2 cellular contexts compared by ENCODE assay signal in the genomic region with DNA sequence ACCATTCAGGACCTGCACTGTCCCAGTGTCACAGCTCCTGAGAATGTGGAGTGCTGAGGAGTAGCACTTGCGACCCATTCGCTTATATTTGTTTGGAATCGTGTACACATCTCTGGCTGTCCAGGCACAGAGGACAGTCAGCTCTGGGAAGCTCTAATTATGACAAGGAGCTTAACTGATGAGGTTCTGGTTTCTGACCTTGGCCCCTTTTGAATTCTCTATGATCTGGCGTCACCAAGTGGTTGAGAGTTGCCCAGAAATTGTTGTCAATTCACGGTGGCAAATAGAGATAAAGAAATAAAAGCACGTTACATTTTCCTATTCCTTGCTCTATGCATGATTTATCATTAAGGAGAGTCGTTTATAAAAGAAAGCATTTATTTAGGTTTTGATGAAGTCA.
TF ChIP-seq lines count a peak whose summit lies in the region.

No MANE protein-coding gene starts in this region.

TF ChIP-seq in K562, 482 proteins besides CTCF, POLR2A, EP300 and RAD21:
- TF ChIP-seq ASH1L (IDR thresholded peaks at IDR 0.05; ENCODE audit: borderline replicate concordance, low read depth, partially characterized antibody), result no peak
- no peak for TF ChIP-seq CHD2 (IDR thresholded peaks at IDR 0.05; ENCODE audit: low read depth, low read length)
- TF ChIP-seq, protein P1, sequence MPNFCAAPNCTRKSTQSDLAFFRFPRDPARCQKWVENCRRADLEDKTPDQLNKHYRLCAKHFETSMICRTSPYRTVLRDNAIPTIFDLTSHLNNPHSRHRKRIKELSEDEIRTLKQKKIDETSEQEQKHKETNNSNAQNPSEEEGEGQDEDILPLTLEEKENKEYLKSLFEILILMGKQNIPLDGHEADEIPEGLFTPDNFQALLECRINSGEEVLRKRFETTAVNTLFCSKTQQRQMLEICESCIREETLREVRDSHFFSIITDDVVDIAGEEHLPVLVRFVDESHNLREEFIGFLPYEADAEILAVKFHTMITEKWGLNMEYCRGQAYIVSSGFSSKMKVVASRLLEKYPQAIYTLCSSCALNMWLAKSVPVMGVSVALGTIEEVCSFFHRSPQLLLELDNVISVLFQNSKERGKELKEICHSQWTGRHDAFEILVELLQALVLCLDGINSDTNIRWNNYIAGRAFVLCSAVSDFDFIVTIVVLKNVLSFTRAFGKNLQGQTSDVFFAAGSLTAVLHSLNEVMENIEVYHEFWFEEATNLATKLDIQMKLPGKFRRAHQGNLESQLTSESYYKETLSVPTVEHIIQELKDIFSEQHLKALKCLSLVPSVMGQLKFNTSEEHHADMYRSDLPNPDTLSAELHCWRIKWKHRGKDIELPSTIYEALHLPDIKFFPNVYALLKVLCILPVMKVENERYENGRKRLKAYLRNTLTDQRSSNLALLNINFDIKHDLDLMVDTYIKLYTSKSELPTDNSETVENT (CRISPR knock-in tag; IDR thresholded peaks at IDR 0.05), result no peak
- TF ChIP-seq MYC (IDR thresholded peaks at IDR 0.05; ENCODE audit: low read depth, low read length), result no peak
- no peak for TF ChIP-seq MYC (CRISPR knock-in tag; IDR thresholded peaks at IDR 0.05; ENCODE audit: borderline replicate concordance, low read depth)
- TF ChIP-seq STAT5A (IDR thresholded peaks at IDR 0.05; ENCODE audit: borderline replicate concordance, low read length), result no peak
- no peak for TF ChIP-seq MBD2 (IDR thresholded peaks at IDR 0.05; ENCODE audit: borderline replicate concordance, low read depth)
- no peak for TF ChIP-seq ZNF507 (tag; conservative IDR thresholded peaks at IDR 0.05)
- no peak for TF ChIP-seq ZNF263 (CRISPR knock-in tag; IDR thresholded peaks at IDR 0.05; ENCODE audit: borderline replicate concordance)
- TF ChIP-seq ZC3H11A (IDR thresholded peaks at IDR 0.05; ENCODE audit: low read depth, low read length), result no peak
- no peak for TF ChIP-seq OTX1 (CRISPR knock-in tag; IDR thresholded peaks at IDR 0.05)
- no peak for TF ChIP-seq HSF4 (CRISPR knock-in tag; IDR thresholded peaks at IDR 0.05; ENCODE audit: borderline replicate concordance)
- TF ChIP-seq, protein P2, sequence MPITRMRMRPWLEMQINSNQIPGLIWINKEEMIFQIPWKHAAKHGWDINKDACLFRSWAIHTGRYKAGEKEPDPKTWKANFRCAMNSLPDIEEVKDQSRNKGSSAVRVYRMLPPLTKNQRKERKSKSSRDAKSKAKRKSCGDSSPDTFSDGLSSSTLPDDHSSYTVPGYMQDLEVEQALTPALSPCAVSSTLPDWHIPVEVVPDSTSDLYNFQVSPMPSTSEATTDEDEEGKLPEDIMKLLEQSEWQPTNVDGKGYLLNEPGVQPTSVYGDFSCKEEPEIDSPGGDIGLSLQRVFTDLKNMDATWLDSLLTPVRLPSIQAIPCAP (CRISPR knock-in tag; IDR thresholded peaks at IDR 0.05; ENCODE audit: borderline replicate concordance), result no peak
- TF ChIP-seq NR1H2 (CRISPR knock-in tag; IDR thresholded peaks at IDR 0.05), result no peak

TF ChIP-seq in HepG2, 621 proteins besides CTCF, POLR2A, EP300 and RAD21 (continues in another document):
- TF ChIP-seq ZNF12 (CRISPR knock-in tag; IDR thresholded peaks at IDR 0.05) (no peak), ELF3 (CRISPR knock-in tag; IDR thresholded peaks at IDR 0.05) (0 out of 2 replicates have a peak, but pooled peaks have one; percentile 27), HNF4A (CRISPR knock-in tag; IDR thresholded peaks at IDR 0.05) (peak; percentile 39), STAG1 (CRISPR knock-in tag; IDR thresholded peaks at IDR 0.05) (peak; percentile 94), ZNF343 (CRISPR knock-in tag; IDR thresholded peaks at IDR 0.05) (no peak), DR1 (CRISPR knock-in tag; IDR thresholded peaks at IDR 0.05) (no peak), ZNF44 (CRISPR knock-in tag; IDR thresholded peaks at IDR 0.05) (no peak), ZNF747 (CRISPR knock-in tag; IDR thresholded peaks at IDR 0.05; ENCODE audit: borderline replicate concordance) (0 out of 2 replicates have a peak, but pooled peaks have one; percentile 25), ZNF530 (CRISPR knock-in tag; IDR thresholded peaks at IDR 0.05; ENCODE audit: low read depth) (no peak), ZNF614 (CRISPR knock-in tag; IDR thresholded peaks at IDR 0.05; ENCODE audit: borderline replicate concordance) (0 out of 2 replicates have a peak, but pooled peaks have one; percentile 31), ZFP37 (CRISPR knock-in tag; IDR thresholded peaks at IDR 0.05; ENCODE audit: borderline replicate concordance) (0 out of 2 replicates have a peak, but pooled peaks have one; percentile 57), ZNF274 (CRISPR knock-in tag; IDR thresholded peaks at IDR 0.05) (no peak), SCMH1 (CRISPR knock-in tag; IDR thresholded peaks at IDR 0.05; ENCODE audit: borderline replicate concordance) (no peak), NR2F6 (IDR thresholded peaks at IDR 0.05) (no peak), NR2F6 (CRISPR knock-in tag; IDR thresholded peaks at IDR 0.05) (0 out of 2 replicates have a peak, but pooled peaks have one; percentile 18), HOXA5 (CRISPR knock-in tag; IDR thresholded peaks at IDR 0.05) (0 out of 2 replicates have a peak, but pooled peaks have one; percentile 68), PAF1 (CRISPR knock-in tag; IDR thresholded peaks at IDR 0.05) (no peak), RNF2 (conservative IDR thresholded peaks at IDR 0.05; ENCODE audit: low read depth) (no peak), EED (CRISPR knock-in tag; IDR thresholded peaks at IDR 0.05) (no peak)
- TF ChIP-seq, protein P3, sequence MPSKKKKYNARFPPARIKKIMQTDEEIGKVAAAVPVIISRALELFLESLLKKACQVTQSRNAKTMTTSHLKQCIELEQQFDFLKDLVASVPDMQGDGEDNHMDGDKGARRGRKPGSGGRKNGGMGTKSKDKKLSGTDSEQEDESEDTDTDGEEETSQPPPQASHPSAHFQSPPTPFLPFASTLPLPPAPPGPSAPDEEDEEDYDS (CRISPR knock-in tag; IDR thresholded peaks at IDR 0.05), result no peak
- TF ChIP-seq, protein P4, sequence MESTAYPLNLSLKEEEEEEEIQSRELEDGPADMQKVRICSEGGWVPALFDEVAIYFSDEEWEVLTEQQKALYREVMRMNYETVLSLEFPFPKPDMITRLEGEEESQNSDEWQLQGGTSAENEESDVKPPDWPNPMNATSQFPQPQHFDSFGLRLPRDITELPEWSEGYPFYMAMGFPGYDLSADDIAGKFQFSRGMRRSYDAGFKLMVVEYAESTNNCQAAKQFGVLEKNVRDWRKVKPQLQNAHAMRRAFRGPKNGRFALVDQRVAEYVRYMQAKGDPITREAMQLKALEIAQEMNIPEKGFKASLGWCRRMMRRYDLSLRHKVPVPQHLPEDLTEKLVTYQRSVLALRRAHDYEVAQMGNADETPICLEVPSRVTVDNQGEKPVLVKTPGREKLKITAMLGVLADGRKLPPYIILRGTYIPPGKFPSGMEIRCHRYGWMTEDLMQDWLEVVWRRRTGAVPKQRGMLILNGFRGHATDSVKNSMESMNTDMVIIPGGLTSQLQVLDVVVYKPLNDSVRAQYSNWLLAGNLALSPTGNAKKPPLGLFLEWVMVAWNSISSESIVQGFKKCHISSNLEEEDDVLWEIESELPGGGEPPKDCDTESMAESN (CRISPR knock-in tag; conservative IDR thresholded peaks at IDR 0.05), result no peak
- TF ChIP-seq, protein P5, sequence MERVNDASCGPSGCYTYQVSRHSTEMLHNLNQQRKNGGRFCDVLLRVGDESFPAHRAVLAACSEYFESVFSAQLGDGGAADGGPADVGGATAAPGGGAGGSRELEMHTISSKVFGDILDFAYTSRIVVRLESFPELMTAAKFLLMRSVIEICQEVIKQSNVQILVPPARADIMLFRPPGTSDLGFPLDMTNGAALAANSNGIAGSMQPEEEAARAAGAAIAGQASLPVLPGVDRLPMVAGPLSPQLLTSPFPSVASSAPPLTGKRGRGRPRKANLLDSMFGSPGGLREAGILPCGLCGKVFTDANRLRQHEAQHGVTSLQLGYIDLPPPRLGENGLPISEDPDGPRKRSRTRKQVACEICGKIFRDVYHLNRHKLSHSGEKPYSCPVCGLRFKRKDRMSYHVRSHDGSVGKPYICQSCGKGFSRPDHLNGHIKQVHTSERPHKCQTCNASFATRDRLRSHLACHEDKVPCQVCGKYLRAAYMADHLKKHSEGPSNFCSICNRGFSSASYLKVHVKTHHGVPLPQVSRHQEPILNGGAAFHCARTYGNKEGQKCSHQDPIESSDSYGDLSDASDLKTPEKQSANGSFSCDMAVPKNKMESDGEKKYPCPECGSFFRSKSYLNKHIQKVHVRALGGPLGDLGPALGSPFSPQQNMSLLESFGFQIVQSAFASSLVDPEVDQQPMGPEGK (CRISPR knock-in tag; IDR thresholded peaks at IDR 0.05), result no peak
- TF ChIP-seq, protein P6, sequence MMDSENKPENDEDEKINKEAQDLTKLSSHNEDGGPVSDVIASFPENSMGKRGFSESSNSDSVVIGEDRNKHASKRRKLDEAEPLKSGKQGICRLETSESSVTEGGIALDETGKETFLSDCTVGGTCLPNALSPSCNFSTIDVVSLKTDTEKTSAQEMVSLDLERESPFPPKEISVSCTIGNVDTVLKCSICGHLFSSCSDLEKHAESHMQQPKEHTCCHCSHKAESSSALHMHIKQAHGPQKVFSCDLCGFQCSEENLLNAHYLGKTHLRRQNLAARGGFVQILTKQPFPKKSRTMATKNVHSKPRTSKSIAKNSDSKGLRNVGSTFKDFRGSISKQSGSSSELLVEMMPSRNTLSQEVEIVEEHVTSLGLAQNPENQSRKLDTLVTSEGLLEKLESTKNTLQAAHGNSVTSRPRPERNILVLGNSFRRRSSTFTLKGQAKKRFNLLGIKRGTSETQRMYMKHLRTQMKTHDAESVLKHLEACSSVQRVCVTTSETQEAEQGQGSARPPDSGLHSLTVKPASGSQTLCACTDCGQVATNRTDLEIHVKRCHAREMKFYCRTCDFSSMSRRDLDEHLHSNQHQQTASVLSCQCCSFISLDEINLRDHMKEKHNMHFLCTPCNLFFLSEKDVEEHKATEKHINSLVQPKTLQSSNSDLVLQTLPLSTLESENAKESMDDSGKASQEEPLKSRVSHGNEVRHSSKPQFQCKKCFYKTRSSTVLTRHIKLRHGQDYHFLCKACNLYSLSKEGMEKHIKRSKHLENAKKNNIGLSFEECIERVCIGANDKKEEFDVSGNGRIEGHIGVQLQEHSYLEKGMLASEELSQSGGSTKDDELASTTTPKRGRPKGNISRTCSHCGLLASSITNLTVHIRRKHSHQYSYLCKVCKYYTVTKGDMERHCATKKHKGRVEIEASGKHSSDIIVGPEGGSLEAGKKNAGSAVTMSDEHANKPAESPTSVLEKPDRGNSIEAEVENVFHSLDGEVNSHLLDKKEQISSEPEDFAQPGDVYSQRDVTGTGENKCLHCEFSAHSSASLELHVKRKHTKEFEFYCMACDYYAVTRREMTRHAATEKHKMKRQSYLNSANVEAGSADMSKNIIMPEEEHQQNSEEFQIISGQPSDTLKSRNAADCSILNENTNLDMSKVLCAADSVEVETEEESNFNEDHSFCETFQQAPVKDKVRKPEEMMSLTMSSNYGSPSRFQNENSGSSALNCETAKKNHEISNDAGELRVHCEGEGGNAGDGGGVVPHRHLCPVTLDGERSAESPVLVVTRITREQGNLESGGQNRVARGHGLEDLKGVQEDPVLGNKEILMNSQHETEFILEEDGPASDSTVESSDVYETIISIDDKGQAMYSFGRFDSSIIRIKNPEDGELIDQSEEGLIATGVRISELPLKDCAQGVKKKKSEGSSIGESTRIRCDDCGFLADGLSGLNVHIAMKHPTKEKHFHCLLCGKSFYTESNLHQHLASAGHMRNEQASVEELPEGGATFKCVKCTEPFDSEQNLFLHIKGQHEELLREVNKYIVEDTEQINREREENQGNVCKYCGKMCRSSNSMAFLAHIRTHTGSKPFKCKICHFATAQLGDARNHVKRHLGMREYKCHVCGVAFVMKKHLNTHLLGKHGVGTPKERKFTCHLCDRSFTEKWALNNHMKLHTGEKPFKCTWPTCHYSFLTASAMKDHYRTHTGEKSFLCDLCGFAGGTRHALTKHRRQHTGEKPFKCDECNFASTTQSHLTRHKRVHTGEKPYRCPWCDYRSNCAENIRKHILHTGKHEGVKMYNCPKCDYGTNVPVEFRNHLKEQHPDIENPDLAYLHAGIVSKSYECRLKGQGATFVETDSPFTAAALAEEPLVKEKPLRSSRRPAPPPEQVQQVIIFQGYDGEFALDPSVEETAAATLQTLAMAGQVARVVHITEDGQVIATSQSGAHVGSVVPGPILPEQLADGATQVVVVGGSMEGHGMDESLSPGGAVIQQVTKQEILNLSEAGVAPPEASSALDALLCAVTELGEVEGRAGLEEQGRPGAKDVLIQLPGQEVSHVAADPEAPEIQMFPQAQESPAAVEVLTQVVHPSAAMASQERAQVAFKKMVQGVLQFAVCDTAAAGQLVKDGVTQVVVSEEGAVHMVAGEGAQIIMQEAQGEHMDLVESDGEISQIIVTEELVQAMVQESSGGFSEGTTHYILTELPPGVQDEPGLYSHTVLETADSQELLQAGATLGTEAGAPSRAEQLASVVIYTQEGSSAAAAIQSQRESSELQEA (CRISPR knock-in tag; IDR thresholded peaks at IDR 0.05; ENCODE audit: not compliant biosample characterization), result no peak
- TF ChIP-seq, protein P7, sequence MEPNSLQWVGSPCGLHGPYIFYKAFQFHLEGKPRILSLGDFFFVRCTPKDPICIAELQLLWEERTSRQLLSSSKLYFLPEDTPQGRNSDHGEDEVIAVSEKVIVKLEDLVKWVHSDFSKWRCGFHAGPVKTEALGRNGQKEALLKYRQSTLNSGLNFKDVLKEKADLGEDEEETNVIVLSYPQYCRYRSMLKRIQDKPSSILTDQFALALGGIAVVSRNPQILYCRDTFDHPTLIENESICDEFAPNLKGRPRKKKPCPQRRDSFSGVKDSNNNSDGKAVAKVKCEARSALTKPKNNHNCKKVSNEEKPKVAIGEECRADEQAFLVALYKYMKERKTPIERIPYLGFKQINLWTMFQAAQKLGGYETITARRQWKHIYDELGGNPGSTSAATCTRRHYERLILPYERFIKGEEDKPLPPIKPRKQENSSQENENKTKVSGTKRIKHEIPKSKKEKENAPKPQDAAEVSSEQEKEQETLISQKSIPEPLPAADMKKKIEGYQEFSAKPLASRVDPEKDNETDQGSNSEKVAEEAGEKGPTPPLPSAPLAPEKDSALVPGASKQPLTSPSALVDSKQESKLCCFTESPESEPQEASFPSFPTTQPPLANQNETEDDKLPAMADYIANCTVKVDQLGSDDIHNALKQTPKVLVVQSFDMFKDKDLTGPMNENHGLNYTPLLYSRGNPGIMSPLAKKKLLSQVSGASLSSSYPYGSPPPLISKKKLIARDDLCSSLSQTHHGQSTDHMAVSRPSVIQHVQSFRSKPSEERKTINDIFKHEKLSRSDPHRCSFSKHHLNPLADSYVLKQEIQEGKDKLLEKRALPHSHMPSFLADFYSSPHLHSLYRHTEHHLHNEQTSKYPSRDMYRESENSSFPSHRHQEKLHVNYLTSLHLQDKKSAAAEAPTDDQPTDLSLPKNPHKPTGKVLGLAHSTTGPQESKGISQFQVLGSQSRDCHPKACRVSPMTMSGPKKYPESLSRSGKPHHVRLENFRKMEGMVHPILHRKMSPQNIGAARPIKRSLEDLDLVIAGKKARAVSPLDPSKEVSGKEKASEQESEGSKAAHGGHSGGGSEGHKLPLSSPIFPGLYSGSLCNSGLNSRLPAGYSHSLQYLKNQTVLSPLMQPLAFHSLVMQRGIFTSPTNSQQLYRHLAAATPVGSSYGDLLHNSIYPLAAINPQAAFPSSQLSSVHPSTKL (CRISPR knock-in tag; IDR thresholded peaks at IDR 0.05), result peak; percentile 9; the same call in 1 of the 2 replicates
